In genomic region chr2:98142106-98142815, GRCh38 we compare ENCODE assay signal across 2 cellular contexts.
TF ChIP-seq lines count a peak whose summit lies in the region.

No MANE protein-coding gene starts in this region.

TF ChIP-seq in GM23338, 12 proteins besides CTCF, POLR2A, EP300 and RAD21:
- TF ChIP-seq JUNB (IDR thresholded peaks at IDR 0.05; ENCODE audit: unreplicated experiment) (no peak), NANOG (IDR thresholded peaks at IDR 0.05; ENCODE audit: borderline replicate concordance) (no peak), REST (IDR thresholded peaks at IDR 0.05; ENCODE audit: unreplicated experiment) (no peak), EZH2 (IDR thresholded peaks at IDR 0.05; ENCODE audit: low read depth, unreplicated experiment) (no peak), ETS1 (IDR thresholded peaks at IDR 0.05) (no peak), ZNF462 (CRISPR knock-in tag; IDR thresholded peaks at IDR 0.05) (no peak), POLR2AphosphoS5 (IDR thresholded peaks at IDR 0.05; ENCODE audit: low read depth) (no peak), STAT1 (IDR thresholded peaks at IDR 0.05; ENCODE audit: unreplicated experiment) (no peak), ZNF114 (CRISPR knock-in tag; IDR thresholded peaks at IDR 0.05) (no peak), ZNF331 (CRISPR knock-in tag; IDR thresholded peaks at IDR 0.05; ENCODE audit: low read depth) (no peak), EZH2phosphoT487 (IDR thresholded peaks at IDR 0.05; ENCODE audit: unreplicated experiment) (no peak), CREB1 (CRISPR knock-in tag; IDR thresholded peaks at IDR 0.05; ENCODE audit: low read depth) (no peak)

TF ChIP-seq in GM12878, 131 proteins besides CTCF, POLR2A, EP300 and RAD21:
- TF ChIP-seq ZBTB33 (IDR thresholded peaks at IDR 0.05) (no peak), ASH2L (IDR thresholded peaks at IDR 0.05; ENCODE audit: borderline replicate concordance, low read depth) (no peak), RUNX3 (IDR thresholded peaks at IDR 0.05; ENCODE audit: low read length) (no peak), MYB (IDR thresholded peaks at IDR 0.05; ENCODE audit: borderline replicate concordance, low read depth, low read length) (no peak), SKIL (IDR thresholded peaks at IDR 0.05; ENCODE audit: low read depth, poor library complexity, severe bottlenecking) (no peak), CHD1 (IDR thresholded peaks at IDR 0.05; ENCODE audit: low read depth, low read length) (no peak), EED (IDR thresholded peaks at IDR 0.05; ENCODE audit: low read depth) (no peak), HDAC2 (IDR thresholded peaks at IDR 0.05) (no peak), TAF1 (IDR thresholded peaks at IDR 0.05; ENCODE audit: borderline replicate concordance, low read depth, low read length) (no peak), SUZ12 (IDR thresholded peaks at IDR 0.05; ENCODE audit: unreplicated experiment) (no peak), RCOR1 (conservative IDR thresholded peaks at IDR 0.05; ENCODE audit: low read depth, low read length) (no peak), BRCA1 (IDR thresholded peaks at IDR 0.05; ENCODE audit: low read depth, low read length) (no peak), FOS (IDR thresholded peaks at IDR 0.05; ENCODE audit: borderline replicate concordance, extremely low read depth, insufficient read length) (no peak), YBX1 (IDR thresholded peaks at IDR 0.05) (no peak), PRDM15 (CRISPR knock-in tag; IDR thresholded peaks at IDR 0.05) (no peak), E2F8 (IDR thresholded peaks at IDR 0.05; ENCODE audit: low read depth, partially characterized antibody) (no peak), SIX5 (IDR thresholded peaks at IDR 0.05; ENCODE audit: low read depth, low read length, severe bottlenecking) (no peak), NFXL1 (IDR thresholded peaks at IDR 0.05; ENCODE audit: borderline replicate concordance) (no peak)
